Comparison of ENCODE assay signal across 1 cellular context in the genomic region with DNA sequence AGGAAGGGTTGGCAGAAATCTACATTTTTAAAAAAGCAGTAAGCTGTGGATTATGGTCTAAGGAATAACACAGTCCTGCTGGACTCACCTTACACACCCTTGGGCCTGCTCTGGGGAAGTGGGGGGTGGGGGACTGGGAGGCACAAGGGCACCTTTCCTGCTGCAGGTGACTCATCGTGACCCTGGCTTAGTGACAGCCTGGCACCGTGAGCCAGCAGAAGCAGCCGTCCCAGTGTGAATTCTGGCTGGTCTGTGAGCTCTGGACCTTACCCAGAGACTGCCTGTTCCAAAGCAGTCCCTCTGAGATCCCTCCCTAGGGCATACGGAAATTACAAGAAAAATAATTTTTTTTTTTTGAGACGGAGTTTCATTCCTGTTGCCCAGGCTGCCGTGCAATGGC.
TF ChIP-seq lines count a peak whose summit lies in the region.

No MANE protein-coding gene starts in this region.

TF ChIP-seq in liver, 16 proteins besides CTCF, POLR2A, EP300 and RAD21 (continued from another document):
- TF ChIP-seq, protein P1, sequence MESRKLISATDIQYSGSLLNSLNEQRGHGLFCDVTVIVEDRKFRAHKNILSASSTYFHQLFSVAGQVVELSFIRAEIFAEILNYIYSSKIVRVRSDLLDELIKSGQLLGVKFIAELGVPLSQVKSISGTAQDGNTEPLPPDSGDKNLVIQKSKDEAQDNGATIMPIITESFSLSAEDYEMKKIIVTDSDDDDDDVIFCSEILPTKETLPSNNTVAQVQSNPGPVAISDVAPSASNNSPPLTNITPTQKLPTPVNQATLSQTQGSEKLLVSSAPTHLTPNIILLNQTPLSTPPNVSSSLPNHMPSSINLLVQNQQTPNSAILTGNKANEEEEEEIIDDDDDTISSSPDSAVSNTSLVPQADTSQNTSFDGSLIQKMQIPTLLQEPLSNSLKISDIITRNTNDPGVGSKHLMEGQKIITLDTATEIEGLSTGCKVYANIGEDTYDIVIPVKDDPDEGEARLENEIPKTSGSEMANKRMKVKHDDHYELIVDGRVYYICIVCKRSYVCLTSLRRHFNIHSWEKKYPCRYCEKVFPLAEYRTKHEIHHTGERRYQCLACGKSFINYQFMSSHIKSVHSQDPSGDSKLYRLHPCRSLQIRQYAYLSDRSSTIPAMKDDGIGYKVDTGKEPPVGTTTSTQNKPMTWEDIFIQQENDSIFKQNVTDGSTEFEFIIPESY (IDR thresholded peaks at IDR 0.05), result peak; percentile 60
- TF ChIP-seq JUND (IDR thresholded peaks at IDR 0.05) (peak; percentile 96 to 98), TAF1 (conservative IDR thresholded peaks at IDR 0.05) (no peak), NR2F2 (IDR thresholded peaks at IDR 0.05) (peak; percentile 59), YY1 (IDR thresholded peaks at IDR 0.05) (peak; percentile 69), HNF4A (conservative IDR thresholded peaks at IDR 0.05) (peak; percentile 85 to 92), FOXA1 (IDR thresholded peaks at IDR 0.05) (no peak), HNF4G (IDR thresholded peaks at IDR 0.05) (peak; percentile 47), SP1 (IDR thresholded peaks at IDR 0.05) (peak; percentile 79), RXRA (IDR thresholded peaks at IDR 0.05) (peak; percentile 86 to 95), EGR1 (IDR thresholded peaks at IDR 0.05; ENCODE audit: low read depth in 2 of 2) (peak in 1 of 2 donors; percentile 70), FOXA2 (IDR thresholded peaks at IDR 0.05) (peak; percentile 52)
- TF ChIP-seq, protein P2, sequence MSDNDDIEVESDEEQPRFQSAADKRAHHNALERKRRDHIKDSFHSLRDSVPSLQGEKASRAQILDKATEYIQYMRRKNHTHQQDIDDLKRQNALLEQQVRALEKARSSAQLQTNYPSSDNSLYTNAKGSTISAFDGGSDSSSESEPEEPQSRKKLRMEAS (IDR thresholded peaks at IDR 0.05), result peak; percentile 83
- TF ChIP-seq, protein P3, sequence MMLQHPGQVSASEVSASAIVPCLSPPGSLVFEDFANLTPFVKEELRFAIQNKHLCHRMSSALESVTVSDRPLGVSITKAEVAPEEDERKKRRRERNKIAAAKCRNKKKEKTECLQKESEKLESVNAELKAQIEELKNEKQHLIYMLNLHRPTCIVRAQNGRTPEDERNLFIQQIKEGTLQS (IDR thresholded peaks at IDR 0.05), result peak; percentile 89
- TF ChIP-seq, protein P4, sequence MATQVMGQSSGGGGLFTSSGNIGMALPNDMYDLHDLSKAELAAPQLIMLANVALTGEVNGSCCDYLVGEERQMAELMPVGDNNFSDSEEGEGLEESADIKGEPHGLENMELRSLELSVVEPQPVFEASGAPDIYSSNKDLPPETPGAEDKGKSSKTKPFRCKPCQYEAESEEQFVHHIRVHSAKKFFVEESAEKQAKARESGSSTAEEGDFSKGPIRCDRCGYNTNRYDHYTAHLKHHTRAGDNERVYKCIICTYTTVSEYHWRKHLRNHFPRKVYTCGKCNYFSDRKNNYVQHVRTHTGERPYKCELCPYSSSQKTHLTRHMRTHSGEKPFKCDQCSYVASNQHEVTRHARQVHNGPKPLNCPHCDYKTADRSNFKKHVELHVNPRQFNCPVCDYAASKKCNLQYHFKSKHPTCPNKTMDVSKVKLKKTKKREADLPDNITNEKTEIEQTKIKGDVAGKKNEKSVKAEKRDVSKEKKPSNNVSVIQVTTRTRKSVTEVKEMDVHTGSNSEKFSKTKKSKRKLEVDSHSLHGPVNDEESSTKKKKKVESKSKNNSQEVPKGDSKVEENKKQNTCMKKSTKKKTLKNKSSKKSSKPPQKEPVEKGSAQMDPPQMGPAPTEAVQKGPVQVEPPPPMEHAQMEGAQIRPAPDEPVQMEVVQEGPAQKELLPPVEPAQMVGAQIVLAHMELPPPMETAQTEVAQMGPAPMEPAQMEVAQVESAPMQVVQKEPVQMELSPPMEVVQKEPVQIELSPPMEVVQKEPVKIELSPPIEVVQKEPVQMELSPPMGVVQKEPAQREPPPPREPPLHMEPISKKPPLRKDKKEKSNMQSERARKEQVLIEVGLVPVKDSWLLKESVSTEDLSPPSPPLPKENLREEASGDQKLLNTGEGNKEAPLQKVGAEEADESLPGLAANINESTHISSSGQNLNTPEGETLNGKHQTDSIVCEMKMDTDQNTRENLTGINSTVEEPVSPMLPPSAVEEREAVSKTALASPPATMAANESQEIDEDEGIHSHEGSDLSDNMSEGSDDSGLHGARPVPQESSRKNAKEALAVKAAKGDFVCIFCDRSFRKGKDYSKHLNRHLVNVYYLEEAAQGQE (IDR thresholded peaks at IDR 0.05), result peak; percentile 69
